ENCODE assay signal across 17 cellular contexts in the genomic region with DNA sequence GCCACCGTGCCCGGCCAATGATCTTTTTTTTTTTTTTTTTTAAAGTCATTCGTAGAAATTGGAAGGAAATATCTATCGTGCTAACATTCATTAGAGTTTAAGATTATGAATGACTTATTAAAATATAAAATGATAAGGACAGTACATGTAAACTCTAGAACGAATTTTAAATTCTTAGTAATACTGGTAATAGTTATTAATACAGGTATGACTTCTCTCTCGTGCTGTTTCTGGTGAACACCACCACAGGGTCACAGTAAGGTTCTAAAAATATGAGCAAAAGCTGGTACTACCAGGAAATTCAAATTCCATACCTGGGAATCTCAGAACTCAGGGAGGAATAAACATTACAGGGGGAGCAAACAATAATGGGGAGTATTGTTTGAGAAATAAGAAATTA. TPM values are rescaled to one million over a fixed set of nuclear protein-coding genes. Genes with fewer than 3 reads are reported as not detected.
DNase-seq lines count a peak whose midpoint lies in the region; ATAC-seq and TF ChIP-seq lines count a peak whose summit lies in the region.
"Had no signal": no experiment of that assay in that cellular context is flagged by ENCODE, and none has a peak within 500 bp of the region (broad histone marks: within the 10 kb centered on the region; RNA-seq: fewer than 3 reads in every experiment).

No MANE protein-coding gene starts in this region.

- TF ChIP-seq CTCF in natural killer cell (IDR thresholded peaks at IDR 0.05) = no peak
- TF ChIP-seq CTCF in epithelial cell of proximal tubule (conservative IDR thresholded peaks at IDR 0.05; ENCODE audit: low read depth, low read length) = no peak
- TF ChIP-seq CTCF in brain microvascular endothelial cell (IDR thresholded peaks at IDR 0.05; ENCODE audit: low read depth, low read length, missing control alignments) = no peak

- POLR2A ChIA-PET in activated CD4-positive, alpha-beta memory T cell treated with anti-CD3 and anti-CD28 coated beads for 36 hours (lab: Charles Lee) = no interaction called here

- H3K27ac Mint-ChIP-seq in natural killer cell treated with Interleukin-12 subunit alpha and Interleukin-12 subunit beta and Interleukin-15 and Interleukin-18, amount 100 ng/mL, for 72 hours = peak overlapping the region in 1 of 2 donors; percentile 67
- H3K27ac Mint-ChIP-seq in natural killer cell = peak overlapping the region in 1 of 2 donors; percentile 73
- H3K27ac Mint-ChIP-seq in activated CD4-positive, alpha-beta memory T cell treated with anti-CD3 and anti-CD28 coated beads for 36 hours = peak overlapping the region; percentile 64
- peak overlapping the region; percentile 54 for H3K27ac Mint-ChIP-seq in stimulated activated naive CD8-positive, alpha-beta T cell treated with anti-CD3 and anti-CD28 coated beads, Interleukin-15, amount 100 ng/mL, for 72 hours

- H3K27me3 ChIP-seq in brain microvascular endothelial cell (replicated peaks) = no peaks in the 10 kb centered on the region
- H3K27me3 ChIP-seq: BE2C had no signal

- H3K27ac ChIP-seq in brain microvascular endothelial cell = no peak overlapping the region

- H3K9me3 Mint-ChIP-seq in natural killer cell treated with Interleukin-12 subunit alpha and Interleukin-12 subunit beta and Interleukin-15 and Interleukin-18, amount 100 ng/mL, for 72 hours = no peaks in the 10 kb centered on the region
- H3K9me3 Mint-ChIP-seq in natural killer cell = no peaks in the 10 kb centered on the region
- H3K9me3 Mint-ChIP-seq in activated CD4-positive, alpha-beta memory T cell treated with anti-CD3 and anti-CD28 coated beads for 36 hours = no peaks in the 10 kb centered on the region
- H3K9me3 Mint-ChIP-seq in stimulated activated naive CD8-positive, alpha-beta T cell treated with anti-CD3 and anti-CD28 coated beads, Interleukin-15, amount 100 ng/mL, for 72 hours = no peaks in the 10 kb centered on the region

- CTCF ChIA-PET in activated CD4-positive, alpha-beta memory T cell treated with anti-CD3 and anti-CD28 coated beads for 36 hours (lab: Charles Lee) = interaction anchor here (3.8 kb wide), 1 partner anchor 27 kb away, joined by 16 read pairs; no protein-coding TSS in a partner anchor

- peak overlapping the region; percentile 61 for H3K4me3 Mint-ChIP-seq in natural killer cell treated with Interleukin-12 subunit alpha and Interleukin-12 subunit beta and Interleukin-15 and Interleukin-18, amount 100 ng/mL, for 72 hours
- H3K4me3 Mint-ChIP-seq in natural killer cell = no peak overlapping the region
- H3K4me3 Mint-ChIP-seq in activated CD4-positive, alpha-beta memory T cell treated with anti-CD3 and anti-CD28 coated beads for 36 hours = peak overlapping the region; percentile 53
- peak overlapping the region; percentile 80 to 82 for H3K4me3 Mint-ChIP-seq in stimulated activated naive CD8-positive, alpha-beta T cell treated with anti-CD3 and anti-CD28 coated beads, Interleukin-15, amount 100 ng/mL, for 72 hours

- in situ Hi-C loops in brain microvascular endothelial cell (cut with HindIII; ENCODE audit: low pct_ligation_motif_present, low sequenced_read_pairs) = no loop called here

- H3K36me3 ChIP-seq in brain microvascular endothelial cell (replicated peaks) = no peaks in the 10 kb centered on the region
- H3K36me3 ChIP-seq: BE2C had no signal

- ATAC-seq in natural killer cell treated with Interleukin-12 subunit alpha and Interleukin-12 subunit beta and Interleukin-15 and Interleukin-18, amount 100 ng/mL, for 72 hours = no peak
- ATAC-seq in natural killer cell = no peak
- ATAC-seq in stimulated activated naive CD8-positive, alpha-beta T cell treated with anti-CD3 and anti-CD28 coated beads, Interleukin-15, amount 100 ng/mL, for 72 hours = no peak

- no peaks in the 10 kb centered on the region for H3K27me3 Mint-ChIP-seq in natural killer cell treated with Interleukin-12 subunit alpha and Interleukin-12 subunit beta and Interleukin-15 and Interleukin-18, amount 100 ng/mL, for 72 hours
- no peaks in the 10 kb centered on the region for H3K27me3 Mint-ChIP-seq in natural killer cell (ENCODE audit: low read depth in 2 of 2)
- H3K27me3 Mint-ChIP-seq in activated CD4-positive, alpha-beta memory T cell treated with anti-CD3 and anti-CD28 coated beads for 36 hours = no peaks in the 10 kb centered on the region
- no peaks in the 10 kb centered on the region for H3K27me3 Mint-ChIP-seq in stimulated activated naive CD8-positive, alpha-beta T cell treated with anti-CD3 and anti-CD28 coated beads, Interleukin-15, amount 100 ng/mL, for 72 hours

- H3K4me1 Mint-ChIP-seq in natural killer cell treated with Interleukin-12 subunit alpha and Interleukin-12 subunit beta and Interleukin-15 and Interleukin-18, amount 100 ng/mL, for 72 hours (ENCODE audit: low read depth in 2 of 2) = peaks cover 36 to 51% of the 10 kb centered on the region in 2 donors
- H3K4me1 Mint-ChIP-seq in natural killer cell = peaks cover 64 to 68% of the 10 kb centered on the region in 2 donors
- peaks cover 77% of the 10 kb centered on the region for H3K4me1 Mint-ChIP-seq in activated CD4-positive, alpha-beta memory T cell treated with anti-CD3 and anti-CD28 coated beads for 36 hours (ENCODE audit: low read depth)
- peaks cover 74% of the 10 kb centered on the region for H3K4me1 Mint-ChIP-seq in stimulated activated naive CD8-positive, alpha-beta T cell treated with anti-CD3 and anti-CD28 coated beads, Interleukin-15, amount 100 ng/mL, for 72 hours

- no peaks in the 10 kb centered on the region for H3K36me3 Mint-ChIP-seq in natural killer cell treated with Interleukin-12 subunit alpha and Interleukin-12 subunit beta and Interleukin-15 and Interleukin-18, amount 100 ng/mL, for 72 hours
- no peaks in the 10 kb centered on the region for H3K36me3 Mint-ChIP-seq in natural killer cell
- H3K36me3 Mint-ChIP-seq in activated CD4-positive, alpha-beta memory T cell treated with anti-CD3 and anti-CD28 coated beads for 36 hours = peaks cover 2% of the 10 kb centered on the region

- no peak for DNase-seq in natural killer cell treated with Interleukin-12 subunit alpha and Interleukin-12 subunit beta and Interleukin-15 and Interleukin-18, amount 100 ng/mL, for 72 hours (ENCODE audit: low spot score)
- DNase-seq in natural killer cell (no peak), epithelial cell of proximal tubule (ENCODE audit: low read depth) (no peak), brain microvascular endothelial cell (no peak), DMS 273 treated with DMSO at 0.1 percent for 48 hours (lab: John Stamatoyannopoulos, UW) (no peak), NK-92 (lab: John Stamatoyannopoulos, UW; ENCODE audit: unreplicated experiment) (no peak)
- no peak for DNase-seq in activated CD4-positive, alpha-beta memory T cell treated with anti-CD3 and anti-CD28 coated beads for 36 hours
- DNase-seq in stimulated activated naive CD8-positive, alpha-beta T cell treated with anti-CD3 and anti-CD28 coated beads, Interleukin-15, amount 100 ng/mL, for 72 hours = no peak
- DNase-seq: activated gamma-delta T cell treated with Interleukin-2 at 50 U/mL for 16 hours, BE2C, caudate nucleus, DMS79, MM.1S, NCI-H2081 treated with DMSO at 0.1 percent for 48 hours, NCI-H526 treated with DMSO at 0.1 percent for 48 hours, nucleus accumbens had no signal

- intact Hi-C loops in natural killer cell (cut with micrococcal nuclease) = no loop called here
- intact Hi-C loops in activated CD4-positive, alpha-beta memory T cell treated with anti-CD3 and anti-CD28 coated beads for 36 hours (cut with micrococcal nuclease) = loop anchor here (1.0 to 2.0 kb wide), 2 partner anchors 24 to 32 kb away; no protein-coding TSS in a partner anchor

- H3K4me3 ChIP-seq in epithelial cell of proximal tubule (ENCODE audit: low read depth, low read length) (peak overlapping the region; percentile 44), brain microvascular endothelial cell (ENCODE audit: low read depth, low read length) (no peak overlapping the region)
- H3K4me3 ChIP-seq: skin epidermis had no signal

RNA-seq across cellular contexts. Expression of gene WNK1, which starts 26.2 kb away (rescaled TPM):
- 100 to 1,000 TPM; 152 to 269 TPM for total RNA-seq in natural killer cell treated with Interleukin-12 subunit alpha and Interleukin-12 subunit beta and Interleukin-15 and Interleukin-18, amount 100 ng/mL, for 72 hours
- total RNA-seq in natural killer cell = 100 to 1,000 TPM; 177 to 203 (median 192) TPM
- 100 to 1,000 TPM; 139 to 140 TPM for total RNA-seq in activated CD4-positive, alpha-beta memory T cell treated with anti-CD3 and anti-CD28 coated beads for 36 hours
- 27.7 and 53.4 TPM in 2 replicates for total RNA-seq in epithelial cell of proximal tubule
